10 cellular contexts compared by ENCODE assay signal in the genomic region with DNA sequence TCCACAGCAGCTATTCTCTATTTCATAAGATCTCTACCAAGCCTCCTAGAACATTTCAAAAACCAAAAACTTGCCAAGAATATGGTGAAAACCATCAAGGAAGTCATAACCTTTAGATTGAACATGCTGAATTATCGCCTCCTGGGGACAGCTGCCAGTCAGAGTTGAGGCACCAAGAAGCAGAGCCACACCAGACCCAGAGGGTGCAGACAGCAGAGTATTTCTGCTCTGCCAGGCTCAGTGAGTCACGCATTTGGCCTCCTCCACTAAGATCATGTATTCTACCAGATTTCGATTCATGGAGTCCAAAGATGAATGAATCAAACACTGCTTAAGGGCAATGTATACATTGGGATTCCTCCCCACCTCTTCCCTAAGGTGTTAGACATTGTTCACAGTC. TPM values are rescaled to one million over a fixed set of nuclear protein-coding genes. Genes with fewer than 3 reads are reported as not detected.
DNase-seq lines count a peak whose midpoint lies in the region; ATAC-seq and TF ChIP-seq lines count a peak whose summit lies in the region.
"Had no signal": no experiment of that assay in that cellular context is flagged by ENCODE, and none has a peak within 500 bp of the region (broad histone marks: within the 10 kb centered on the region; RNA-seq: fewer than 3 reads in every experiment).

No MANE protein-coding gene starts in this region.

- H3K4me3 ChIP-seq in HUES48 (ENCODE audit: low read depth, low read length) (peak overlapping the region; percentile 69; the same call in 1 of the 2 replicates), left lung (peak overlapping the region; percentile 76), tibial nerve (peak overlapping the region; percentile 32 to 87 (median 74)), H7 (ENCODE audit: insufficient read depth, low read depth, low read length) (no peak overlapping the region)

- no peak for TF ChIP-seq POLR2A in tibial nerve (IDR thresholded peaks at IDR 0.05)

- H3K4me1 ChIP-seq in HUES48 (ENCODE audit: control insufficient read depth, insufficient read depth, low read length) (peaks cover 17% of the 10 kb centered on the region), left lung (peaks cover 24 to 32% of the 10 kb centered on the region in 2 donors), tibial nerve (peaks cover 0 to 51% (median 22%) of the 10 kb centered on the region in 4 donors)

- DNase-seq in left lung, result peak in 1 of 2 donors; percentile 36
- DNase-seq in tibial nerve (ENCODE audit: low spot score in 2 of 2), result no peak
- no peak for DNase-seq in NCI-H187 (lab: John Stamatoyannopoulos, UW)
- DNase-seq in H7, result no peak
- DNase-seq: activated naive CD8-positive, alpha-beta T cell treated with anti-CD3 and anti-CD28 coated beads for 36 hours; glutamatergic neuron; stimulated activated naive B cell treated with anti-CD40 and anti-IgM and Interleukin-4, amounts not matched to agents 10 μg/mL and 1 μg/mL and 100 μg/mL, for 72 hours had no signal

- no peaks in the 10 kb centered on the region for H3K9me3 ChIP-seq in HUES48 (ENCODE audit: control insufficient read depth, insufficient read depth, low read length)
- no peaks in the 10 kb centered on the region for H3K9me3 ChIP-seq in left lung
- H3K9me3 ChIP-seq in tibial nerve, result no peaks in the 10 kb centered on the region

- peaks cover 42% of the 10 kb centered on the region for H3K27me3 ChIP-seq in HUES48 (ENCODE audit: control insufficient read depth, insufficient read depth, low read length)
- peaks cover 0 to 29% of the 10 kb centered on the region in 2 donors for H3K27me3 ChIP-seq in left lung
- H3K27me3 ChIP-seq in tibial nerve, result no peaks in the 10 kb centered on the region
- H3K27me3 ChIP-seq in H7 (ENCODE audit: control insufficient read depth, insufficient read depth, low read length), result peaks cover 13% of the 10 kb centered on the region

- no peak overlapping the region for H3K9ac ChIP-seq in HUES48 (ENCODE audit: low read depth, low read length)

- H3K27ac Mint-ChIP-seq in brain, result peak overlapping the region in 4 of 5 experiments; percentile 27 to 96 (median 95)
- H3K27ac Mint-ChIP-seq: activated naive CD8-positive, alpha-beta T cell treated with anti-CD3 and anti-CD28 coated beads for 36 hours; stimulated activated naive B cell treated with anti-CD40 and anti-IgM and Interleukin-4, amounts not matched to agents 10 μg/mL and 1 μg/mL and 100 μg/mL, for 72 hours had no signal

- no peak overlapping the region for H3K27ac ChIP-seq in HUES48 (ENCODE audit: low read depth, low read length)
- H3K27ac ChIP-seq in left lung, result no peak overlapping the region
- H3K27ac ChIP-seq in tibial nerve, result peak overlapping the region in 2 of 4 donors; percentile 94 to 95

- peaks cover 0 to 14% (median 6%) of the 10 kb centered on the region in 5 experiments for H3K9me3 Mint-ChIP-seq in brain
- H3K9me3 Mint-ChIP-seq: activated naive CD8-positive, alpha-beta T cell treated with anti-CD3 and anti-CD28 coated beads for 36 hours; stimulated activated naive B cell treated with anti-CD40 and anti-IgM and Interleukin-4, amounts not matched to agents 10 μg/mL and 1 μg/mL and 100 μg/mL, for 72 hours had no signal

- intact Hi-C loops in left lung (cut with DNase I), result no loop called here

- WGBS in tibial nerve, 2 donors, result 50 to 51% methylated on average over 3 of the region's 3 CpGs

- no peak for TF ChIP-seq EP300 in tibial nerve (IDR thresholded peaks at IDR 0.05)

- TF ChIP-seq CTCF in brain (conservative IDR thresholded peaks at IDR 0.05), result no peak
- TF ChIP-seq CTCF in left lung (IDR thresholded peaks at IDR 0.05), result no peak
- no peak for TF ChIP-seq CTCF in tibial nerve (IDR thresholded peaks at IDR 0.05)

- H3K27me3 Mint-ChIP-seq in brain, result peaks cover 20% of the 10 kb centered on the region

- peaks cover 75% of the 10 kb centered on the region for H3K4me1 Mint-ChIP-seq in brain

- H3K36me3 ChIP-seq in HUES48 (ENCODE audit: control insufficient read depth, insufficient read depth, low read length) (peaks cover 31% of the 10 kb centered on the region), left lung (peaks cover 0 to 14% of the 10 kb centered on the region in 2 donors), tibial nerve (peaks cover 0 to 14% (median 0%) of the 10 kb centered on the region in 3 donors), H7 (replicated peaks; ENCODE audit: control insufficient read depth, insufficient read depth, low read length) (peaks cover 4% of the 10 kb centered on the region)

- H3K36me3 Mint-ChIP-seq in brain, result peaks cover 26% of the 10 kb centered on the region
- H3K36me3 Mint-ChIP-seq: activated naive CD8-positive, alpha-beta T cell treated with anti-CD3 and anti-CD28 coated beads for 36 hours; stimulated activated naive B cell treated with anti-CD40 and anti-IgM and Interleukin-4, amounts not matched to agents 10 μg/mL and 1 μg/mL and 100 μg/mL, for 72 hours had no signal

- ATAC-seq in left lung (peak; percentile 14), GM21528 (IDR thresholded peaks at IDR 0.05; ENCODE audit: low FRiP score, unreplicated experiment) (no peak)
- ATAC-seq: stimulated activated naive B cell treated with anti-CD40 and anti-IgM and Interleukin-4, amounts not matched to agents 10 μg/mL and 1 μg/mL and 100 μg/mL, for 72 hours had no signal

- H3K4me3 Mint-ChIP-seq in brain, result peak overlapping the region; percentile 83 to 97 (median 90)
- H3K4me3 Mint-ChIP-seq: activated naive CD8-positive, alpha-beta T cell treated with anti-CD3 and anti-CD28 coated beads for 36 hours; stimulated activated naive B cell treated with anti-CD40 and anti-IgM and Interleukin-4, amounts not matched to agents 10 μg/mL and 1 μg/mL and 100 μg/mL, for 72 hours had no signal

RNA-seq across cellular contexts. Expression of gene F3, which starts 2.1 kb away (rescaled TPM):
- 13.9 TPM for polyA plus RNA-seq in brain (ENCODE audit: insufficient read depth, low read depth, low replicate concordance)
- 100 to 1,000 TPM in 1 of 2 donors, 10 to 100 TPM in 1; 64.0 to 191 TPM for total RNA-seq in left lung
- total RNA-seq in tibial nerve, result 100 to 1,000 TPM in 3 of 4 donors, 10 to 100 TPM in 1; 65.6 to 166 (median 139) TPM
- total RNA-seq in H7 (2014; rRNA removed; shearing (Covaris generic)), result 21.9 and 37.7 TPM in 2 replicates
